Comparison of ENCODE assay signal across 17 cellular contexts in the genomic region with DNA sequence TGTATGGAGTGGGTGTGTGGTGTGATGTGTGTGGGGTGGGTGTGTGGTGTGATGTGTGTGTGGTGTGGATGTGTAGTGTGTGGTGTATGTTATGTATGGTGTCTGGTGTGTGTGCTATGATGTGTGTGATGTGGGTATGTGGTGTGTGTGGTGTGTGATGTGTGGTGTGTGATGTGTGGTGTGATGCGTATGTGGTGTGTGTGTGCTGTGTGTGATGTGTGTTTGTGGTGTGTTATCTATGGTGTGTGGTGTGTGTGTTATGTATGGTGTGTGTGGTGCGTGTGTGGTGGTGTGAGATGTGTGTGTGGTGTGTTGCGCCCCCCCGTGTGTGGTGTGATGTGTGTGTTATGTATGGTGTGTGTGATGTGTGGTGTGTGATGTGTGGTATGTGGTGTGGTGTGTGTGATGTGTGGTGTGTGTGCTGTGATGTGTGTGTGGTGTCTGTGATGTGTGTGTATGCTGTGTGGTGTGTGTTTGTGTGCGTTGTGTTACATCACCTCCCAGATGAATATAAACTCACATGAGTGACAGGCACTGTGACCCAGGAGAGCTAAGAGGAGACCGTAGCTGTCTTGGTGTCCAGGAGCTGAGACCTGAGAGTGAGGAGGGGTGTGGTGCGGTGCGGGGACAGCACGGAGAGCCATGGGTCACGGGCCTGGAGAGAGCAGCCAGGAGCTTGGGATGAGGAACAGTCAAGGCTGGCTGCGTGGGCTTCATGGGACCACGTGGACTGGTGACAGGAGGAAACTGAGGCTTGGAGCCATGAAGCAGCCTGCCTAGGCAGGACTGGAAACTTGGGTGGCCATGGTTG. TPM values are rescaled to one million over a fixed set of nuclear protein-coding genes. Genes with fewer than 3 reads are reported as not detected.
A peak's percentile ranks its signal among the peaks of the same experiment; 100 is the strongest.
DNase-seq lines count a peak whose midpoint lies in the region; ATAC-seq and TF ChIP-seq lines count a peak whose summit lies in the region.
"Had no signal": no experiment of that assay in that cellular context is flagged by ENCODE, and none has a peak within 500 bp of the region (broad histone marks: within the 10 kb centered on the region; RNA-seq: fewer than 3 reads in every experiment).

No MANE protein-coding gene starts in this region.

- no peak for ATAC-seq in left ventricle myocardium superior
- peak; percentile 8 for ATAC-seq in foreskin keratinocyte
- no peak for ATAC-seq in upper lobe of right lung
- ATAC-seq in HG03432 (IDR thresholded peaks at IDR 0.05; ENCODE audit: unreplicated experiment), result no peak
- ATAC-seq: heart left ventricle, lower lobe of right lung had no signal

- no peaks in the 10 kb centered on the region for H3K36me3 ChIP-seq in upper lobe of right lung
- H3K36me3 ChIP-seq: heart left ventricle, lower lobe of right lung, SJCRH30 had no signal

- DNase-seq in cardiac septum (ENCODE audit: low spot score) (peak; percentile 46), left ventricle myocardium superior (no peak), NB4 (ENCODE audit: low read depth) (peak; percentile 29), foreskin keratinocyte (no peak), upper lobe of right lung (peak; percentile 43), NCI-H1694 (lab: John Stamatoyannopoulos, UW) (no peak), NCI-H2171 (lab: John Stamatoyannopoulos, UW) (no peak)
- DNase-seq: activated CD4-positive, alpha-beta T cell treated with anti-CD3 and anti-CD28 coated beads for 1 hour; activated T-cell treated with anti-CD3 and anti-CD28 coated beads, Interleukin-2, amount 50 U/mL, for 1 hour; heart left ventricle; immature natural killer cell; NCI-H1694 treated with DMSO at 0.1 percent for 48 hours; NCI-H510A had no signal

- H3K27ac ChIP-seq in foreskin keratinocyte, result no peak overlapping the region
- H3K27ac ChIP-seq in upper lobe of right lung, result no peak overlapping the region
- H3K27ac ChIP-seq: heart left ventricle, lower lobe of right lung, SJCRH30, skin epidermis had no signal

- H3K4me3 ChIP-seq in NB4 (ENCODE audit: low read depth, low read length) (no peak overlapping the region), upper lobe of right lung (no peak overlapping the region)
- H3K4me3 ChIP-seq: heart left ventricle, lower lobe of right lung, SJCRH30, skin epidermis had no signal

- H3K27me3 ChIP-seq in foreskin keratinocyte (peaks cover 38% of the 10 kb centered on the region), upper lobe of right lung (peaks cover 36% of the 10 kb centered on the region)

- intact Hi-C loops in cardiac septum (cut with DNase I), result no loop called here
- intact Hi-C loops in left ventricle myocardium superior (cut with micrococcal nuclease), result no loop called here
- intact Hi-C loops in upper lobe of right lung (cut with DNase I), result no loop called here

- no peak for TF ChIP-seq POLR2A in NB4 (IDR thresholded peaks at IDR 0.05; ENCODE audit: extremely low read depth, insufficient read length)

- H3K4me1 ChIP-seq in foreskin keratinocyte, result no peaks in the 10 kb centered on the region
- H3K4me1 ChIP-seq in upper lobe of right lung, result no peaks in the 10 kb centered on the region
- H3K4me1 ChIP-seq: heart left ventricle, lower lobe of right lung, SJCRH30 had no signal

- TF ChIP-seq CTCF in NB4 (IDR thresholded peaks at IDR 0.05; ENCODE audit: low read depth, low read length) (no peak), foreskin keratinocyte (conservative IDR thresholded peaks at IDR 0.05) (no peak), upper lobe of right lung (IDR thresholded peaks at IDR 0.05) (no peak)

- H3K9me3 ChIP-seq in upper lobe of right lung, result no peaks in the 10 kb centered on the region
- H3K9me3 ChIP-seq: heart left ventricle, lower lobe of right lung, SJCRH30 had no signal

RNA-seq across cellular contexts. Expression of a gene that starts 8.8 kb away (rescaled TPM):
- total RNA-seq in cardiac septum (95.2 TPM), left ventricle myocardium superior (38.1 TPM), foreskin keratinocyte (31.0 and 31.7 TPM in 2 replicates), upper lobe of right lung (61.2 TPM)
- 30.8 and 31.1 TPM in 2 replicates for polyA plus RNA-seq in foreskin keratinocyte

Comparison
In these comparisons a context has a peak if more than half of its experiments do, and no peak if none do; other contexts are left out.
1. DNase-seq: peak in cardiac septum (single experiment), NB4 (single experiment) and upper lobe of right lung (single experiment); none in left ventricle myocardium superior (single experiment), foreskin keratinocyte (0 of 2), NCI-H1694 (single experiment) and NCI-H2171 (single experiment).